8 cellular contexts compared by ENCODE assay signal in the genomic region with DNA sequence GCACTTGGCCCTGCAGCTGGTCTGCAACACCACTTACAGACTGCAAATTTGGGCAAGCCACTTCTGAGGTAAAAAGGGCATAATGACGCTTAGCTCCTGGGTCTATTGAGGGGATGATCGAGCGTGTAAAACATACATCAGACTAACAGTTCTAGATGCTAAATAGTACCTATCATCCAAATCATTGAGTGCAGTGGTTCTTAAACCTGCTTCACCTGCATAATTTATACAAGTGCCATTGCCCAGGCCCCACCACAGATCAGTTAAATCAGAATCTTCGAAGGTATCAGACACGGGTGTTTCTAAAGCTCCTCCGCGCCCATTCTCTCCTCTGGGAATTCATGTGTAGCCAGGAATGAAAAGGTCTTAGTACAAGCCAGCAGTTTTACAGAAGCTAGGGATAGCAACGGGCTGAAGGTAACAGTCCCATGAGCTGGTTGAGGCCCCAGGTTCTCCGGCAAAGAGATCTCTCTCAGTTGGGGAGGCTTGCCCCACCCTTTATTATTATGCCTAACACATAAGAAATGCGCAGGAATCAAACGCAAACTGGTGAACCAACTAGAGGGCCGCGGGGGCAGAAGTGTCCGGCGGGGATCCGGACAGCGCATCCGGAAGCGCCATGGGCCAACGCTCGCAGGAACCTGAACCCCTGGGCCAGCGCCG. TPM values are rescaled to one million over a fixed set of nuclear protein-coding genes. Genes with fewer than 3 reads are reported as not detected.
A peak's percentile ranks its signal among the peaks of the same experiment; 100 is the strongest.
DNase-seq lines count a peak whose midpoint lies in the region; ATAC-seq and TF ChIP-seq lines count a peak whose summit lies in the region.

No MANE protein-coding gene starts in this region.

- no peak for TF ChIP-seq CTCF in Caco-2 (IDR thresholded peaks at IDR 0.05; ENCODE audit: insufficient read depth in 1 of 2, low read depth in 1 of 2, low read length in 1 of 2, severe bottlenecking in 1 of 2, unreplicated experiment in 1 of 2)

- POLR2A ChIA-PET in Caco-2 (lab: Charles Lee) = interaction anchor here (0.5 to 1.8 kb wide), 11 partner anchors 8 to 258 kb away, joined by 3 to 22 read pairs (median 8); a partner anchor contains a TSS

- CTCF ChIA-PET in Caco-2 (lab: Charles Lee) = interaction anchor here (0.9 to 1.7 kb wide), 6 partner anchors 8 to 174 kb away, joined by 3 to 9 read pairs (median 5); a partner anchor contains a TSS

- peak; percentile 44 for ATAC-seq in GM21390 (IDR thresholded peaks at IDR 0.05; ENCODE audit: unreplicated experiment)
- peak; percentile 62 to 63 for ATAC-seq in natural killer cell treated with Interleukin-12 subunit alpha and Interleukin-12 subunit beta and Interleukin-15 and Interleukin-18, amount 100 ng/mL, for 72 hours

- peak overlapping the region; percentile 97 for H3K4me3 Mint-ChIP-seq in Caco-2 (ENCODE audit: unreplicated experiment)
- H3K4me3 Mint-ChIP-seq in natural killer cell treated with Interleukin-12 subunit alpha and Interleukin-12 subunit beta and Interleukin-15 and Interleukin-18, amount 100 ng/mL, for 72 hours = peak overlapping the region; percentile 99

- peaks cover 23% of the 10 kb centered on the region for H3K36me3 Mint-ChIP-seq in Caco-2 (ENCODE audit: insufficient read depth, unreplicated experiment)
- H3K36me3 Mint-ChIP-seq in natural killer cell treated with Interleukin-12 subunit alpha and Interleukin-12 subunit beta and Interleukin-15 and Interleukin-18, amount 100 ng/mL, for 72 hours = no peaks in the 10 kb centered on the region

- no peaks in the 10 kb centered on the region for H3K9me3 ChIP-seq in Caco-2

- H3K4me1 ChIP-seq in Caco-2 = peaks cover 21% of the 10 kb centered on the region

- peak overlapping the region; percentile 83 for H3K27ac Mint-ChIP-seq in Caco-2 (ENCODE audit: unreplicated experiment)
- H3K27ac Mint-ChIP-seq in natural killer cell treated with Interleukin-12 subunit alpha and Interleukin-12 subunit beta and Interleukin-15 and Interleukin-18, amount 100 ng/mL, for 72 hours = peak overlapping the region; percentile 91 to 100

- peaks cover 26% of the 10 kb centered on the region for H3K4me1 Mint-ChIP-seq in Caco-2 (ENCODE audit: low read depth, unreplicated experiment)
- peaks cover 32 to 34% of the 10 kb centered on the region in 2 donors for H3K4me1 Mint-ChIP-seq in natural killer cell treated with Interleukin-12 subunit alpha and Interleukin-12 subunit beta and Interleukin-15 and Interleukin-18, amount 100 ng/mL, for 72 hours (ENCODE audit: low read depth in 2 of 2)

- H3K27me3 Mint-ChIP-seq in Caco-2 (ENCODE audit: insufficient read depth, unreplicated experiment) = no peaks in the 10 kb centered on the region
- H3K27me3 Mint-ChIP-seq in natural killer cell treated with Interleukin-12 subunit alpha and Interleukin-12 subunit beta and Interleukin-15 and Interleukin-18, amount 100 ng/mL, for 72 hours = no peaks in the 10 kb centered on the region

- H3K27ac ChIP-seq in cingulate gyrus (ENCODE audit: low read depth, low read length) = peak overlapping the region; percentile 88

- no peaks in the 10 kb centered on the region for H3K27me3 ChIP-seq in Caco-2 (replicated peaks; ENCODE audit: control insufficient read depth, insufficient read depth, low read length)

- BruUV-seq in Caco-2 (replicated peaks; lab: Mats Ljungman, UMichigan) = TSS peak; percentile 47

- DNase-seq in Caco-2 = no peak
- DNase-seq in HuH-7.5 (ENCODE audit: low spot score) = peak; percentile 51
- no peak for DNase-seq in natural killer cell treated with Interleukin-12 subunit alpha and Interleukin-12 subunit beta and Interleukin-15 and Interleukin-18, amount 100 ng/mL, for 72 hours (ENCODE audit: low spot score)
- no peak for DNase-seq in mesenteric fat pad (ENCODE audit: low spot score)
- DNase-seq in stimulated activated CD4-positive, alpha-beta T cell treated with anti-CD3 and anti-CD28 coated beads, Interleukin-1b, Interleukin-23, amount 100 ng/mL, for 48 hours = no peak
- no peak for DNase-seq in NCI-H1417 treated with DMSO at 0.1 percent for 48 hours (lab: John Stamatoyannopoulos, UW)

- H3K9me3 Mint-ChIP-seq in Caco-2 (ENCODE audit: unreplicated experiment) = no peaks in the 10 kb centered on the region
- H3K9me3 Mint-ChIP-seq in natural killer cell treated with Interleukin-12 subunit alpha and Interleukin-12 subunit beta and Interleukin-15 and Interleukin-18, amount 100 ng/mL, for 72 hours = no peaks in the 10 kb centered on the region

- H3K36me3 ChIP-seq in Caco-2 (ENCODE audit: control insufficient read depth, insufficient read depth, low read length) = peaks cover 9% of the 10 kb centered on the region

- intact Hi-C loops in Caco-2 (cut with micrococcal nuclease; ENCODE audit: unreplicated experiment) = loop anchor here (1.0 kb wide), 1 partner anchor 10 kb away; no protein-coding TSS in a partner anchor

- H3K4me3 ChIP-seq in Caco-2 (ENCODE audit: low read depth, low read length) = peak overlapping the region; percentile 92

RNA-seq across cellular contexts. Expression of a gene that starts 0.7 kb away (rescaled TPM):
- total RNA-seq in Caco-2 (2022) (113 and 123 TPM in 2 replicates), mesenteric fat pad (110 TPM)
- total RNA-seq in natural killer cell treated with Interleukin-12 subunit alpha and Interleukin-12 subunit beta and Interleukin-15 and Interleukin-18, amount 100 ng/mL, for 72 hours = 100 to 1,000 TPM; 116 to 149 TPM

RNA-seq across cellular contexts. Expression of a gene that starts 7.7 kb away (rescaled TPM):
- total RNA-seq in Caco-2 (2022) (24.0 and 25.3 TPM in 2 replicates), mesenteric fat pad (27.7 TPM)
- total RNA-seq in natural killer cell treated with Interleukin-12 subunit alpha and Interleukin-12 subunit beta and Interleukin-15 and Interleukin-18, amount 100 ng/mL, for 72 hours = 1 to 10 TPM; 4.7 to 6.4 TPM

RNA-seq across cellular contexts. Expression of a gene that starts 10.6 kb away (rescaled TPM):
- total RNA-seq in Caco-2 (2022) (11.0 and 15.1 TPM in 2 replicates), mesenteric fat pad (70.3 TPM)
- 10 to 100 TPM; 30.5 to 50.7 TPM for total RNA-seq in natural killer cell treated with Interleukin-12 subunit alpha and Interleukin-12 subunit beta and Interleukin-15 and Interleukin-18, amount 100 ng/mL, for 72 hours

RNA-seq across cellular contexts. Expression of a gene that starts 17.0 kb away (rescaled TPM):
- 49.0 and 54.5 TPM in 2 replicates for total RNA-seq in Caco-2 (2022)
- total RNA-seq in natural killer cell treated with Interleukin-12 subunit alpha and Interleukin-12 subunit beta and Interleukin-15 and Interleukin-18, amount 100 ng/mL, for 72 hours = 10 to 100 TPM; 29.1 to 29.2 TPM
- total RNA-seq in mesenteric fat pad = 26.3 TPM

RNA-seq across cellular contexts. Expression of a gene that starts 17.5 kb away (rescaled TPM):
- total RNA-seq in Caco-2 (2022) = 82.9 and 85.5 TPM in 2 replicates
- 100 to 1,000 TPM in 1 of 2 donors, 10 to 100 TPM in 1; 83.2 to 160 TPM for total RNA-seq in natural killer cell treated with Interleukin-12 subunit alpha and Interleukin-12 subunit beta and Interleukin-15 and Interleukin-18, amount 100 ng/mL, for 72 hours
- total RNA-seq in mesenteric fat pad = 73.3 TPM
